19 cellular contexts compared by ENCODE assay signal in the genomic region with DNA sequence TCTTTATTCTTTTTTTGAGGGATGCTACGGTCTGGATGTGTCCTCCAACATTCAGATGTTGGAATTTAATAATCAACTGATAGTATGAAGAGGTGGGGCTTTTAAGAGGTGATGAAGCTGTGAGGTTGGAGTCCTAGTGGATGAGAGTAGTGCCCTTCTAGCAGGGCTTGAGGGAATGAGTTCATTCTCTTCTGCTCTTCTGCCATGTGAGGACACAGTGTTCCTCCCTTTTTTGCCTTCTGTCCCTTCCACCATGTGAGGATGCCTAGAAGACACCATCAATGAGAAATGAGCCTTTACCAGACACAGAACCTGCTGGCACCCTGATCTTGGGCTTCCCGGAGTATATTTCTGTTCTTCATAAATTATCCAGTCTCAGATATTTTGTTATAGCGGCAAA.
DNase-seq lines count a peak whose midpoint lies in the region; ATAC-seq and TF ChIP-seq lines count a peak whose summit lies in the region.
"Had no signal": no experiment of that assay in that cellular context is flagged by ENCODE, and none has a peak within 500 bp of the region (broad histone marks: within the 10 kb centered on the region; RNA-seq: fewer than 3 reads in every experiment).

No MANE protein-coding gene starts in this region.

- no peaks in the 10 kb centered on the region for H3K9me2 ChIP-seq in neural cell (ENCODE audit: insufficient read depth, low read length)

- peak overlapping the region; percentile 41 for H3K4me3 ChIP-seq in neural cell (ENCODE audit: low read length)
- no peak overlapping the region for H3K4me3 ChIP-seq in gastrocnemius medialis
- H3K4me3 ChIP-seq: BLaER1 had no signal

- intact Hi-C loops in left ventricle myocardium superior (cut with micrococcal nuclease) = no loop called here
- intact Hi-C loops in cardiac septum (cut with DNase I) = no loop called here
- intact Hi-C loops in gastrocnemius medialis (cut with DNase I; ENCODE audit: low total_unique reads) = no loop called here
- intact Hi-C loops in posterior vena cava (cut with DNase I) = no loop called here
- intact Hi-C loops in Calu3 (cut with micrococcal nuclease; ENCODE audit: unreplicated experiment) = no loop called here

- no peaks in the 10 kb centered on the region for H3K27me3 ChIP-seq in neural cell (ENCODE audit: insufficient read depth, low read depth, low read length)
- H3K27me3 ChIP-seq in gastrocnemius medialis = no peaks in the 10 kb centered on the region
- H3K27me3 ChIP-seq: BE2C, BLaER1 had no signal

- no peak for TF ChIP-seq EP300 in neural cell (conservative IDR thresholded peaks at IDR 0.05; ENCODE audit: poor library complexity, severe bottlenecking)

- peak overlapping the region; percentile 47 for H3K9ac ChIP-seq in neural cell (ENCODE audit: low read length)
- H3K9ac ChIP-seq: BLaER1 had no signal

- no peaks in the 10 kb centered on the region for H4K20me1 ChIP-seq in neural cell (ENCODE audit: insufficient read depth)
- H4K20me1 ChIP-seq: BLaER1 had no signal

- H3K9me3 Mint-ChIP-seq in activated T-cell treated with anti-CD3 and anti-CD28 coated beads, Interleukin-2, amount 50 U/mL, for 4 hours = no peaks in the 10 kb centered on the region
- no peaks in the 10 kb centered on the region for H3K9me3 Mint-ChIP-seq in Calu3 (ENCODE audit: low read depth, unreplicated experiment)
- H3K9me3 Mint-ChIP-seq: CD4-positive, alpha-beta memory T cell; CD4-positive, CD25-positive, alpha-beta regulatory T cell; CD8-positive, alpha-beta memory T cell had no signal

- peaks cover 6% of the 10 kb centered on the region for H3F3A ChIP-seq in neural cell (ENCODE audit: insufficient read depth, low read length, poor library complexity, severe bottlenecking)

- in situ Hi-C loops in gastrocnemius medialis (cut with MboI; ENCODE audit: low sequenced_read_pairs in 4 of 4) = no loop called here

- peaks cover 2% of the 10 kb centered on the region for H3K27me3 Mint-ChIP-seq in activated T-cell treated with anti-CD3 and anti-CD28 coated beads, Interleukin-2, amount 50 U/mL, for 4 hours (ENCODE audit: low read depth)
- no peaks in the 10 kb centered on the region for H3K27me3 Mint-ChIP-seq in Calu3 (ENCODE audit: unreplicated experiment)

- TF ChIP-seq RAD21 in neural cell (conservative IDR thresholded peaks at IDR 0.05) = no peak

- H3K36me3 ChIP-seq in neural cell (ENCODE audit: insufficient read depth, low read length) (no peaks in the 10 kb centered on the region), gastrocnemius medialis (no peaks in the 10 kb centered on the region)
- H3K36me3 ChIP-seq: BE2C, BLaER1 had no signal

- TF ChIP-seq CTCF in neural cell (IDR thresholded peaks at IDR 0.05; ENCODE audit: poor library complexity, severe bottlenecking) (no peak), gastrocnemius medialis (IDR thresholded peaks at IDR 0.05 in 4 of 5, conservative IDR thresholded peaks at IDR 0.05 in 1 of 5) (no peak), Calu3 (IDR thresholded peaks at IDR 0.05; ENCODE audit: unreplicated experiment) (no peak)

- no peak overlapping the region for H3K4me3 Mint-ChIP-seq in activated T-cell treated with anti-CD3 and anti-CD28 coated beads, Interleukin-2, amount 50 U/mL, for 4 hours
- no peak overlapping the region for H3K4me3 Mint-ChIP-seq in Calu3 (ENCODE audit: low read depth, unreplicated experiment)
- H3K4me3 Mint-ChIP-seq: CD14-positive monocyte; CD4-positive, alpha-beta memory T cell; CD4-positive, CD25-positive, alpha-beta regulatory T cell; CD8-positive, alpha-beta memory T cell had no signal

- CTCF ChIA-PET in Calu3 (lab: Charles Lee) = no interaction called here

- no peak overlapping the region for H2AFZ ChIP-seq in neural cell (ENCODE audit: low read depth, low read length)

- H3K27ac ChIP-seq in neural cell (ENCODE audit: low read length) (peak overlapping the region; percentile 93), gastrocnemius medialis (peak overlapping the region; percentile 72 to 92 (median 90))
- H3K27ac ChIP-seq: BLaER1 had no signal

- peaks cover 50 to 78% of the 10 kb centered on the region in 2 donors for H3K4me1 ChIP-seq in gastrocnemius medialis
- H3K4me1 ChIP-seq: BE2C, BLaER1 had no signal

- no peaks in the 10 kb centered on the region for H3K36me3 Mint-ChIP-seq in activated T-cell treated with anti-CD3 and anti-CD28 coated beads, Interleukin-2, amount 50 U/mL, for 4 hours (ENCODE audit: insufficient read depth)
- H3K36me3 Mint-ChIP-seq in Calu3 (ENCODE audit: insufficient read depth, unreplicated experiment) = no peaks in the 10 kb centered on the region
- H3K36me3 Mint-ChIP-seq: CD14-positive monocyte; CD4-positive, alpha-beta memory T cell; CD4-positive, CD25-positive, alpha-beta regulatory T cell; CD8-positive, alpha-beta memory T cell had no signal

- no peaks in the 10 kb centered on the region for H3K79me2 ChIP-seq in neural cell (replicated peaks; ENCODE audit: insufficient read depth, low read length)

- H3K4me2 ChIP-seq in neural cell (ENCODE audit: low read length) = peak overlapping the region; percentile 6
- H3K4me2 ChIP-seq: BLaER1 had no signal

- BruUV-seq in Calu3 (replicated peaks; lab: Mats Ljungman, UMichigan) = no TSS peak

- DNase-seq in left ventricle myocardium superior = no peak
- no peak for DNase-seq in cardiac septum (ENCODE audit: low spot score)
- DNase-seq in gastrocnemius medialis = no peak
- no peak for DNase-seq in activated T-cell treated with anti-CD3 and anti-CD28 coated beads, Interleukin-2, amount 50 U/mL, for 4 hours
- no peak for DNase-seq in posterior vena cava (ENCODE audit: low spot score)
- DNase-seq in Calu3 = no peak
- DNase-seq: 8988T; ACHN; BE2C; C1 segment of cervical spinal cord; CD4-positive, alpha-beta memory T cell; CD4-positive, CD25-positive, alpha-beta regulatory T cell; CD8-positive, alpha-beta memory T cell; COR-L47; DMS79 treated with DMSO at 0.1 percent for 48 hours; GF-D8 had no signal

- no peak for TF ChIP-seq POLR2A in gastrocnemius medialis (IDR thresholded peaks at IDR 0.05)

- peak; percentile 27 for ATAC-seq in left ventricle myocardium superior
- ATAC-seq in gastrocnemius medialis = peak; percentile 49 to 50
- ATAC-seq in activated T-cell treated with anti-CD3 and anti-CD28 coated beads, Interleukin-2, amount 50 U/mL, for 4 hours = no peak

- no peak overlapping the region for H3K27ac Mint-ChIP-seq in Calu3 (ENCODE audit: unreplicated experiment)
- H3K27ac Mint-ChIP-seq: CD14-positive monocyte; CD4-positive, alpha-beta memory T cell; CD4-positive, CD25-positive, alpha-beta regulatory T cell; CD8-positive, alpha-beta memory T cell had no signal

- no peaks in the 10 kb centered on the region for H3K4me1 Mint-ChIP-seq in activated T-cell treated with anti-CD3 and anti-CD28 coated beads, Interleukin-2, amount 50 U/mL, for 4 hours (ENCODE audit: low read depth)
- H3K4me1 Mint-ChIP-seq in Calu3 (ENCODE audit: low read depth, unreplicated experiment) = no peaks in the 10 kb centered on the region
- H3K4me1 Mint-ChIP-seq: CD14-positive monocyte; CD4-positive, alpha-beta memory T cell; CD4-positive, CD25-positive, alpha-beta regulatory T cell; CD8-positive, alpha-beta memory T cell had no signal

- no peaks in the 10 kb centered on the region for H3K9me3 ChIP-seq in neural cell (ENCODE audit: low read length)
- no peaks in the 10 kb centered on the region for H3K9me3 ChIP-seq in gastrocnemius medialis
- H3K9me3 ChIP-seq: BE2C, BLaER1 had no signal

TF ChIP-seq in neural cell, 6 proteins besides CTCF, POLR2A, EP300 and RAD21:
- TF ChIP-seq POLR2AphosphoS5 (IDR thresholded peaks at IDR 0.05) (no peak), TAF1 (IDR thresholded peaks at IDR 0.05; ENCODE audit: low read depth) (no peak), MXI1 (conservative IDR thresholded peaks at IDR 0.05; ENCODE audit: poor library complexity, severe bottlenecking) (no peak), SMC3 (conservative IDR thresholded peaks at IDR 0.05; ENCODE audit: poor library complexity) (no peak), REST (IDR thresholded peaks at IDR 0.05; ENCODE audit: borderline replicate concordance) (no peak), EZH2 (IDR thresholded peaks at IDR 0.05; ENCODE audit: borderline replicate concordance, insufficient read depth, low read length, poor library complexity, severe bottlenecking) (no peak)
TF ChIP-seq in neural cell: peak in this region for 0.

Comparison
In these comparisons a context has a peak if more than half of its experiments do, and no peak if none do; other contexts are left out.
1. ATAC-seq: peak in left ventricle myocardium superior (single experiment) and gastrocnemius medialis (2 of 2); none in activated T-cell treated with anti-CD3 and anti-CD28 coated beads, Interleukin-2, amount 50 U/mL, for 4 hours (0 of 2).